In the genomic region with DNA sequence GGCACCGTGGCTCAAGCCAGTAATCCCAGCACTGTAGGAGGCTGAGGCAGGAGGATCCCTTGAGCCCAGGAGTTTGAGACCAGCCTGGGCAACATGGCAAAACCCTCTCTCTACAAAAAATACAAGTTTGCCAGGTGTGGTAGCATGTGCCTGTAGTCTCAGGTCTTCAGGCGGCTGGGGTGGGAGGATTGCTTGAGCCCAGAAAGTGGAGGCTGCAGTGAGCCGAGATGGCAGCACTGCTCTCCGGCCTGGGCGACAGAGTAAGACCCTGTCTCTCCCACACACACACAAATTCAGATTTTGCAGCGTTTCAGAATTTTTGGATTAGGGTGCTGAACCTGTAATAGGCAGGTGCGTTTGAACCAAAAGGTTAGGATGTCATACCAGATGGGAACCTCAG, we compare ENCODE assay signal across 9 cellular contexts. TPM values are rescaled to one million over a fixed set of nuclear protein-coding genes. Genes with fewer than 3 reads are reported as not detected.
DNase-seq lines count a peak whose midpoint lies in the region; ATAC-seq and TF ChIP-seq lines count a peak whose summit lies in the region.
"Had no signal": no experiment of that assay in that cellular context is flagged by ENCODE, and none has a peak within 500 bp of the region (broad histone marks: within the 10 kb centered on the region; RNA-seq: fewer than 3 reads in every experiment).

No MANE protein-coding gene starts in this region.

- peak overlapping the region in 2 of 5 donors; percentile 54 to 92 for H3K9ac ChIP-seq in subcutaneous abdominal adipose tissue (ENCODE audit: low read length in 5 of 5)

- ATAC-seq in Right ventricle myocardium inferior (no peak), Right ventricle myocardium superior (ENCODE audit: poor library complexity) (no peak), RWPE2 (ENCODE audit: low read depth) (no peak), gastroesophageal sphincter (no peak)

- no peak for TF ChIP-seq POLR2A in gastroesophageal sphincter (IDR thresholded peaks at IDR 0.05)

- H3K4me3 ChIP-seq in RWPE2 (ENCODE audit: severe bottlenecking): no peak overlapping the region
- peak overlapping the region; percentile 14 for H3K4me3 ChIP-seq in fibroblast of the aortic adventitia (ENCODE audit: low read depth, low read length)
- H3K4me3 ChIP-seq in subcutaneous abdominal adipose tissue (ENCODE audit: low read depth in 1 of 5, low read length in 5 of 5): peak overlapping the region in 1 of 5 donors; percentile 66
- H3K4me3 ChIP-seq in gastroesophageal sphincter: no peak overlapping the region

- H3K27ac ChIP-seq in RWPE2 (ENCODE audit: poor library complexity, severe bottlenecking) (peak overlapping the region; percentile 90), subcutaneous abdominal adipose tissue (ENCODE audit: low read depth, low read length) (peak overlapping the region; percentile 72), gastroesophageal sphincter (no peak overlapping the region)
- H3K27ac ChIP-seq: colonic mucosa had no signal

- H3K36me3 ChIP-seq in RWPE2 (ENCODE audit: low read depth) (peaks cover 40% of the 10 kb centered on the region), subcutaneous abdominal adipose tissue (ENCODE audit: control insufficient read depth in 5 of 5, insufficient read depth in 5 of 5, low read length in 5 of 5) (peaks cover 2 to 30% (median 29%) of the 10 kb centered on the region in 5 donors), gastroesophageal sphincter (peaks cover 0 to 34% of the 10 kb centered on the region in 2 donors)

- H3K9me3 ChIP-seq in RWPE2 (ENCODE audit: severe bottlenecking) (no peaks in the 10 kb centered on the region), subcutaneous abdominal adipose tissue (ENCODE audit: control insufficient read depth in 5 of 5, low read length in 5 of 5) (no peaks in the 10 kb centered on the region), gastroesophageal sphincter (no peaks in the 10 kb centered on the region)
- H3K9me3 ChIP-seq: colonic mucosa had no signal

- DNase-seq in Right ventricle myocardium inferior (ENCODE audit: missing footprints) (peak; percentile 37), Right ventricle myocardium superior (no peak), RWPE2 (ENCODE audit: low spot score) (no peak), fibroblast of the aortic adventitia (ENCODE audit: low read depth) (no peak), NCI-H510A treated with DMSO at 0.1 percent for 48 hours (lab: John Stamatoyannopoulos, UW) (no peak), foreskin melanocyte (no peak)
- DNase-seq: colonic mucosa had no signal

- intact Hi-C loops in Right ventricle myocardium inferior (cut with DNase I) (loop anchor here (10.0 kb wide), 1 partner anchor 376 kb away; the partner anchor contains the start of genes AKT1S1 and TBC1D17), Right ventricle myocardium superior (cut with DNase I) (no loop called here)

- TF ChIP-seq CTCF in RWPE2 (IDR thresholded peaks at IDR 0.05; ENCODE audit: poor library complexity, severe bottlenecking): no peak
- no peak for TF ChIP-seq CTCF in fibroblast of the aortic adventitia (IDR thresholded peaks at IDR 0.05; ENCODE audit: insufficient read depth, low read length)
- TF ChIP-seq CTCF in gastroesophageal sphincter (IDR thresholded peaks at IDR 0.05): no peak

- TF ChIP-seq EP300 in gastroesophageal sphincter (IDR thresholded peaks at IDR 0.05): no peak

- H3K27me3 ChIP-seq in RWPE2 (ENCODE audit: insufficient read depth, poor library complexity, severe bottlenecking): no peaks in the 10 kb centered on the region
- H3K27me3 ChIP-seq in subcutaneous abdominal adipose tissue (ENCODE audit: control insufficient read depth in 5 of 5, insufficient read depth in 4 of 5, low read length in 5 of 5): no peaks in the 10 kb centered on the region
- H3K27me3 ChIP-seq in gastroesophageal sphincter: no peaks in the 10 kb centered on the region
- H3K27me3 ChIP-seq: colonic mucosa had no signal

- 88 to 100% methylated on average over 1 to 2 of the region's 7 CpGs for WGBS in gastroesophageal sphincter (ENCODE audit: low coverage in 1 of 2), 2 donors

- H3K4me1 ChIP-seq in RWPE2 (ENCODE audit: insufficient read depth, poor library complexity, severe bottlenecking) (no peaks in the 10 kb centered on the region), subcutaneous abdominal adipose tissue (ENCODE audit: control insufficient read depth in 5 of 5, insufficient read depth in 5 of 5, low read length in 5 of 5) (peaks cover 16 to 59% (median 51%) of the 10 kb centered on the region in 5 donors), gastroesophageal sphincter (peaks cover 8 to 65% (median 26%) of the 10 kb centered on the region in 3 donors)

RNA-seq across cellular contexts. Expression of gene RPS11, which starts 2.2 kb away (rescaled TPM):
- total RNA-seq in Right ventricle myocardium inferior: 1,100 TPM
- 935 TPM for total RNA-seq in Right ventricle myocardium superior
- total RNA-seq in fibroblast of the aortic adventitia (ENCODE audit: low replicate concordance): 2,258 and 4,425 TPM in 2 replicates
- total RNA-seq in gastroesophageal sphincter: 1,000 to 10,000 TPM; 2,443 to 5,156 (median 3,385) TPM

RNA-seq across cellular contexts. Expression of gene RPL13A, which starts 11.1 kb away (rescaled TPM):
- 1,486 TPM for total RNA-seq in Right ventricle myocardium inferior
- total RNA-seq in Right ventricle myocardium superior: 1,304 TPM
- 2,039 and 2,642 TPM in 2 replicates for total RNA-seq in fibroblast of the aortic adventitia (ENCODE audit: low replicate concordance)
- total RNA-seq in gastroesophageal sphincter: 1,000 to 10,000 TPM; 1,269 to 3,399 (median 2,205) TPM

RNA-seq across cellular contexts. Expression of gene FCGRT, which starts 14.0 kb away (rescaled TPM):
- total RNA-seq in Right ventricle myocardium inferior: 105 TPM
- 98.8 TPM for total RNA-seq in Right ventricle myocardium superior
- total RNA-seq in fibroblast of the aortic adventitia (ENCODE audit: low replicate concordance): 73.8 and 132 TPM in 2 replicates
- 100 to 1,000 TPM in 3 of 4 donors, 10 to 100 TPM in 1; 78.6 to 255 (median 158) TPM for total RNA-seq in gastroesophageal sphincter

RNA-seq across cellular contexts. Expression of gene FLT3LG, which starts 24.5 kb away (rescaled TPM):
- 4.7 TPM for total RNA-seq in Right ventricle myocardium inferior
- 3.6 TPM for total RNA-seq in Right ventricle myocardium superior
- 3.7 and 5.4 TPM in 2 replicates for total RNA-seq in fibroblast of the aortic adventitia (ENCODE audit: low replicate concordance)
- total RNA-seq in gastroesophageal sphincter: 10 to 100 TPM in 1 of 4 donors, 1 to 10 TPM in 3; 3.1 to 21.0 (median 7.6) TPM

RNA-seq across cellular contexts. Expression of gene RCN3, which starts 29.3 kb away (rescaled TPM):
- total RNA-seq in Right ventricle myocardium inferior (7.4 TPM), Right ventricle myocardium superior (7.3 TPM), fibroblast of the aortic adventitia (ENCODE audit: low replicate concordance) (121 and 181 TPM in 2 replicates), gastroesophageal sphincter (10 to 100 TPM in 3 of 4 donors, 1 to 10 TPM in 1; 8.2 to 21.0 (median 12.0) TPM)

Comparison
In these comparisons a context has a peak if more than half of its experiments do, and no peak if none do; other contexts are left out.
1. H3K27ac ChIP-seq: peak in RWPE2 (single experiment) and subcutaneous abdominal adipose tissue (single experiment); none in gastroesophageal sphincter (0 of 4).